8 cellular contexts compared by ENCODE assay signal in the genomic region with DNA sequence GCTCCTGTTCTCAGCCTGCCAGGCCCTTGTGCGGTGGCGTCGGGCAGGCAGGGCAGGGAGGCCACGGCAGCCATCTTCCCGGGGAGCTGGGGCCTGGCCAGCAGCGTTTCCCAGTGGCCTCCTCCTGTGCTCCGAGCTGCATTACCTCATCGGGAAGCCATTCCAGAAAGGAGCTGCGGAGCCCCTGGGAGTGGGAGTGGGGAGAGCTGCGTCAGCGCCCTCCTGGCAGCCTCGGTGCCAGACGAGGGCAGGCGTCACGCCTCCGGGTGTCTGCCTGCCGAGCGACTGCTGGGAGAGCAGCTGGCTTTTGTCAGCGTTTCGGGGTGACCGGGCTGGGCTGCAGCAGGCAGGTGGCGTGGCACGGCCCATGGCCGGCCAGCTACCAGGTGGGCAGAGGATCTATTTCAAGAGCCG. TPM values are rescaled to one million over a fixed set of nuclear protein-coding genes. Genes with fewer than 3 reads are reported as not detected.
DNase-seq lines count a peak whose midpoint lies in the region; ATAC-seq, FAIRE-seq and TF ChIP-seq lines count a peak whose summit lies in the region.
"Had no signal": no experiment of that assay in that cellular context is flagged by ENCODE, and none has a peak within 500 bp of the region (broad histone marks: within the 10 kb centered on the region; RNA-seq: fewer than 3 reads in every experiment).

No MANE protein-coding gene starts in this region.

- no peak overlapping the region for H3K27ac Mint-ChIP-seq in Calu3 (ENCODE audit: unreplicated experiment)
- H3K27ac Mint-ChIP-seq: activated naive CD4-positive, alpha-beta T cell treated with anti-CD3 and anti-CD28 coated beads, Interleukin-2, amount 50 U/mL, for 24 hours had no signal

- peaks cover 0 to 10% of the 10 kb centered on the region in 2 donors for H3K9me3 ChIP-seq in left lung

- no peaks in the 10 kb centered on the region for H3K27me3 Mint-ChIP-seq in Calu3 (ENCODE audit: unreplicated experiment)
- H3K27me3 Mint-ChIP-seq: activated naive CD4-positive, alpha-beta T cell treated with anti-CD3 and anti-CD28 coated beads, Interleukin-2, amount 50 U/mL, for 24 hours had no signal

- H3K4me3 ChIP-seq in bronchial epithelial cell (ENCODE audit: low read depth, low read length), result no peak overlapping the region
- H3K4me3 ChIP-seq in left lung, result no peak overlapping the region
- no peak overlapping the region for H3K4me3 ChIP-seq in urinary bladder (ENCODE audit: low read depth, low read length)

- H3K36me3 Mint-ChIP-seq in Calu3 (ENCODE audit: insufficient read depth, unreplicated experiment), result peaks cover 14% of the 10 kb centered on the region
- H3K36me3 Mint-ChIP-seq: activated naive CD4-positive, alpha-beta T cell treated with anti-CD3 and anti-CD28 coated beads, Interleukin-2, amount 50 U/mL, for 24 hours had no signal

- H3K4me1 ChIP-seq in left lung (peaks cover 24 to 65% of the 10 kb centered on the region in 2 donors), urinary bladder (ENCODE audit: insufficient read depth) (peaks cover 4% of the 10 kb centered on the region)

- CTCF ChIA-PET in Calu3 (lab: Charles Lee), result interaction anchor here (2.3 to 3.1 kb wide), 5 partner anchors 28 to 108 kb away, joined by 6 to 77 read pairs (median 15); no protein-coding TSS in a partner anchor

- WGBS in urinary bladder, result 20% methylated on average over 25 of the region's 25 CpGs

- FAIRE-seq in bronchial epithelial cell (lab: Jason Lieb, UNC), result no peak

- ATAC-seq in left lung, result peak; percentile 47

- H3K27ac ChIP-seq in left lung (peak overlapping the region; percentile 86 to 91), urinary bladder (ENCODE audit: low read depth) (peak overlapping the region; percentile 80)

- intact Hi-C loops in left lung (cut with DNase I), result loop anchor here (5.0 to 10.0 kb wide), 2 partner anchors 67 to 109 kb away; no protein-coding TSS in a partner anchor
- intact Hi-C loops in Calu3 (cut with micrococcal nuclease; ENCODE audit: unreplicated experiment), result loop anchor here (2.0 kb wide), 1 partner anchor 109 kb away; no protein-coding TSS in a partner anchor

- DNase-seq in NCI-H2029 (lab: John Stamatoyannopoulos, UW), result peak; percentile 70
- peak; percentile 92 for DNase-seq in bronchial epithelial cell (ENCODE audit: low read depth)
- peak in 1 of 2 donors; percentile 84 for DNase-seq in left lung
- DNase-seq in KG1 (lab: John Stamatoyannopoulos, UW), result no peak
- DNase-seq in T-helper 9 cell, result no peak
- DNase-seq in Calu3, result no peak

- H3K27me3 ChIP-seq in bronchial epithelial cell (ENCODE audit: control insufficient read depth, insufficient read depth, low read length) (no peaks in the 10 kb centered on the region), left lung (no peaks in the 10 kb centered on the region)

- H3K9me3 Mint-ChIP-seq in Calu3 (ENCODE audit: low read depth, unreplicated experiment), result no peaks in the 10 kb centered on the region
- H3K9me3 Mint-ChIP-seq: activated naive CD4-positive, alpha-beta T cell treated with anti-CD3 and anti-CD28 coated beads, Interleukin-2, amount 50 U/mL, for 24 hours had no signal

- BruUV-seq in Calu3 (replicated peaks; lab: Mats Ljungman, UMichigan), result no TSS peak

- no peaks in the 10 kb centered on the region for H3K36me3 ChIP-seq in bronchial epithelial cell (ENCODE audit: control insufficient read depth, insufficient read depth, low read length)
- H3K36me3 ChIP-seq in left lung, result no peaks in the 10 kb centered on the region
- no peaks in the 10 kb centered on the region for H3K36me3 ChIP-seq in urinary bladder (ENCODE audit: insufficient read depth)

- TF ChIP-seq CTCF in bronchial epithelial cell (IDR thresholded peaks at IDR 0.05; ENCODE audit: insufficient read depth, low read length, severe bottlenecking) (peak; percentile 8), left lung (IDR thresholded peaks at IDR 0.05) (no peak), Calu3 (IDR thresholded peaks at IDR 0.05; ENCODE audit: unreplicated experiment) (no peak)

- H3K4me3 Mint-ChIP-seq in Calu3 (ENCODE audit: low read depth, unreplicated experiment), result no peak overlapping the region
- H3K4me3 Mint-ChIP-seq: activated naive CD4-positive, alpha-beta T cell treated with anti-CD3 and anti-CD28 coated beads, Interleukin-2, amount 50 U/mL, for 24 hours had no signal

- H3K4me1 Mint-ChIP-seq in Calu3 (ENCODE audit: low read depth, unreplicated experiment), result peaks cover 11% of the 10 kb centered on the region

RNA-seq across cellular contexts. Expression of gene WNT7B, which starts 30.9 kb away (rescaled TPM):
- 18.2 and 23.9 TPM in 2 replicates for total RNA-seq in bronchial epithelial cell
- 10 to 100 TPM in 1 of 2 donors, 1 to 10 TPM in 1; 7.2 to 11.4 TPM for total RNA-seq in left lung
- total RNA-seq in urinary bladder, result 3.1 TPM
- 4.1 TPM for polyA plus RNA-seq in urinary bladder
- 97.0 and 100.0 TPM in 2 replicates for total RNA-seq in Calu3 (2022)

Comparison
In these comparisons a context has a peak if more than half of its experiments do, and no peak if none do; other contexts are left out.
1. DNase-seq: peak in NCI-H2029 (single experiment) and bronchial epithelial cell (single experiment); none in KG1 (single experiment), T-helper 9 cell (single experiment) and Calu3 (single experiment).